2 cellular contexts compared by ENCODE assay signal in the genomic region with DNA sequence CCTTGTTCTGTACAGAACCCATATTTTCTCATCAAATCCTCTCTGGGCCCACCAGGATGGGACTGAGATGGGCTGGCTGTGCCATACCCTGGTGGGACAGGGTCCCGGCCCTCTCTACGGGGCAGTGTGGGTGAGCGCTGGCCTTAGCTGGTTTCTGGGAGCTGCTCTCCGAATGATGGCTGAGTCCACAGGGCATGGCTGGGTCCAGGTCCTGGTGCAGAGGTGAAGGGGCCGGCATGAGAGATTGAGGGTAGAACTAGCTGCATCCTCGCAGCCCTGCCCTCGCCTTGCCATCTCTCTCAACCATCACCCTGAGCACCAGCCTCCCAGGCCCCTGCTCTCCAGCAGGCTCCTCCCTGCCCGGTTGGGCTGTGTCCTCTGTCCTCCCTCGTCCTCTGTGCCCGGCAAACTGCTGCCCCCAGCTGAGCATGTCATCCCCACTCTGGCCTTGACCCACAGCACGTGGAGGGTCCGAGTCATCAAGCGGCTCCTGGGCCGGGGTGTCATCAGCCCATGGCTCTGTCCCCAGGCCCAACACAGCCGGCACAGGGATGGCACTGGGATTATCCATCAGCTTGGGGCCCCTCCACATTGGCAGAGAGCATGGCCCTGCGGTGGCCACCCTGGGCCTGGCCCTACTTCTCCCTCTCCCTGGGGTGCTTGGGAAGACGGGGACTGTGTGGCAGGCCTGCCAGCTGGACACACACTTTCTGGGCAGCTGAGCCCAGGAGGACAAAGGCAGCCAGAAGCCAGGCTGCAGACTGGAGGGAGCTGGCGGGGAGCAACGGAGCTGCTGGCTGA.
TF ChIP-seq lines count a peak whose summit lies in the region.

No MANE protein-coding gene starts in this region.

TF ChIP-seq in SK-N-SH, 30 proteins besides CTCF, POLR2A, EP300 and RAD21 (continued from another document):
- TF ChIP-seq REST (IDR thresholded peaks at IDR 0.05; ENCODE audit: low read depth, low read length) (no peak), SIN3A (IDR thresholded peaks at IDR 0.05; ENCODE audit: borderline replicate concordance, low read depth, low read length) (no peak), RFX5 (IDR thresholded peaks at IDR 0.05; ENCODE audit: low read length) (no peak), NRF1 (IDR thresholded peaks at IDR 0.05; ENCODE audit: low read depth, low read length) (no peak), FOXJ3 (CRISPR knock-in tag; IDR thresholded peaks at IDR 0.05) (no peak), ELF1 (IDR thresholded peaks at IDR 0.05) (no peak), CHD2 (IDR thresholded peaks at IDR 0.05; ENCODE audit: low read length, partially characterized antibody) (no peak), USF1 (IDR thresholded peaks at IDR 0.05; ENCODE audit: borderline replicate concordance, low read depth) (no peak), MXI1 (IDR thresholded peaks at IDR 0.05; ENCODE audit: low read depth, low read length) (no peak)

TF ChIP-seq in SK-N-SH treated with all-trans-retinoic acid at 6 μM for 48 hours, 23 proteins besides CTCF, POLR2A, EP300 and RAD21 (continued from another document):
- TF ChIP-seq PATZ1 (CRISPR knock-in tag; IDR thresholded peaks at IDR 0.05; ENCODE audit: borderline replicate concordance) = no peak
- no peak for TF ChIP-seq OSR1 (CRISPR knock-in tag; IDR thresholded peaks at IDR 0.05)
- TF ChIP-seq TCF4 (CRISPR knock-in tag; IDR thresholded peaks at IDR 0.05; ENCODE audit: borderline replicate concordance) = no peak
- no peak for TF ChIP-seq ZFP30 (CRISPR knock-in tag; IDR thresholded peaks at IDR 0.05)
- TF ChIP-seq POU6F1 (CRISPR knock-in tag; IDR thresholded peaks at IDR 0.05; ENCODE audit: borderline replicate concordance, low read depth) = no peak
- TF ChIP-seq ZFP3 (CRISPR knock-in tag; IDR thresholded peaks at IDR 0.05) = no peak
- TF ChIP-seq ZC3H10 (CRISPR knock-in tag; IDR thresholded peaks at IDR 0.05) = no peak
- TF ChIP-seq ZNF565 (CRISPR knock-in tag; conservative IDR thresholded peaks at IDR 0.05; ENCODE audit: low read depth) = no peak
- no peak for TF ChIP-seq TOX (CRISPR knock-in tag; IDR thresholded peaks at IDR 0.05; ENCODE audit: borderline replicate concordance)
- TF ChIP-seq BACH2 (CRISPR knock-in tag; IDR thresholded peaks at IDR 0.05; ENCODE audit: borderline replicate concordance) = no peak
- TF ChIP-seq ZNF70 (CRISPR knock-in tag; IDR thresholded peaks at IDR 0.05) = no peak
- TF ChIP-seq, protein P1, sequence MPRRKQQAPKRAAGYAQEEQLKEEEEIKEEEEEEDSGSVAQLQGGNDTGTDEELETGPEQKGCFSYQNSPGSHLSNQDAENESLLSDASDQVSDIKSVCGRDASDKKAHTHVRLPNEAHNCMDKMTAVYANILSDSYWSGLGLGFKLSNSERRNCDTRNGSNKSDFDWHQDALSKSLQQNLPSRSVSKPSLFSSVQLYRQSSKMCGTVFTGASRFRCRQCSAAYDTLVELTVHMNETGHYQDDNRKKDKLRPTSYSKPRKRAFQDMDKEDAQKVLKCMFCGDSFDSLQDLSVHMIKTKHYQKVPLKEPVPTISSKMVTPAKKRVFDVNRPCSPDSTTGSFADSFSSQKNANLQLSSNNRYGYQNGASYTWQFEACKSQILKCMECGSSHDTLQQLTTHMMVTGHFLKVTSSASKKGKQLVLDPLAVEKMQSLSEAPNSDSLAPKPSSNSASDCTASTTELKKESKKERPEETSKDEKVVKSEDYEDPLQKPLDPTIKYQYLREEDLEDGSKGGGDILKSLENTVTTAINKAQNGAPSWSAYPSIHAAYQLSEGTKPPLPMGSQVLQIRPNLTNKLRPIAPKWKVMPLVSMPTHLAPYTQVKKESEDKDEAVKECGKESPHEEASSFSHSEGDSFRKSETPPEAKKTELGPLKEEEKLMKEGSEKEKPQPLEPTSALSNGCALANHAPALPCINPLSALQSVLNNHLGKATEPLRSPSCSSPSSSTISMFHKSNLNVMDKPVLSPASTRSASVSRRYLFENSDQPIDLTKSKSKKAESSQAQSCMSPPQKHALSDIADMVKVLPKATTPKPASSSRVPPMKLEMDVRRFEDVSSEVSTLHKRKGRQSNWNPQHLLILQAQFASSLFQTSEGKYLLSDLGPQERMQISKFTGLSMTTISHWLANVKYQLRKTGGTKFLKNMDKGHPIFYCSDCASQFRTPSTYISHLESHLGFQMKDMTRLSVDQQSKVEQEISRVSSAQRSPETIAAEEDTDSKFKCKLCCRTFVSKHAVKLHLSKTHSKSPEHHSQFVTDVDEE (CRISPR knock-in tag; IDR thresholded peaks at IDR 0.05) = no peak
